In the genomic region with DNA sequence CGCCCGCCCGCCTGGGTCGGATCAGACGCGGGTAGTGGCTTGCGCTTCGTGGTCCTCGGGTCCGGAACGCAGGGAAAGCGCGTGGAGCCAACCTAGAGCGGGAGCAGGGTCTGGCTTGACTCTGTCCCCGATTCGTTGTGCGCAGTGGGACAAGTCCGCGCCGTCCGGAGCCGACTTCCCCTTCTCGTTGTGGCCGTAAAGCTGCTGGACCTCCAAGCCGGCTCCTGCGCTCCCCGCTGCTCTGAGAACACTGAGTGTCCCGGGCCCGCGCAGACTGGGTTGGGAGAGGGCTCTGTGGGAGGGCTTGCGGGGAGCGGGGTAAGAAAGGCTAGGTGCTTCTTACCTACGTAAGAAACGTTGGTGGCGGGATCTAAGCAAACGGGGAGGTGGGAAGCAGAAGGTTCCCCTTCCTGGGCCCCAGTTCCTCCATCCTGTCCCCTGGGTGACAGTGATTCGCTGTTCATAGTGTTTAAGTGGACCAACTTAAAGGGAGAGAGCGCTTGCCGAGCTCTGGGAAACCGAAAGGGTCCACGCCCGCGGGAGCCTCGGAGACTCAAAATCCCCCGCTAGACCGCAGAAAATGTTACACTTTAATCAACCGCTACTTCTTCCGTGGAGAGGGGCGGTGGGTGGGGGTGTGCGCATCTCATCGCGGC, we compare ENCODE assay signal across 1 cellular context.
TF ChIP-seq lines count a peak whose summit lies in the region.

No MANE protein-coding gene starts in this region.

TF ChIP-seq in GM23338, 12 proteins besides CTCF, POLR2A, EP300 and RAD21 (continued from another document):
- TF ChIP-seq, protein P1, sequence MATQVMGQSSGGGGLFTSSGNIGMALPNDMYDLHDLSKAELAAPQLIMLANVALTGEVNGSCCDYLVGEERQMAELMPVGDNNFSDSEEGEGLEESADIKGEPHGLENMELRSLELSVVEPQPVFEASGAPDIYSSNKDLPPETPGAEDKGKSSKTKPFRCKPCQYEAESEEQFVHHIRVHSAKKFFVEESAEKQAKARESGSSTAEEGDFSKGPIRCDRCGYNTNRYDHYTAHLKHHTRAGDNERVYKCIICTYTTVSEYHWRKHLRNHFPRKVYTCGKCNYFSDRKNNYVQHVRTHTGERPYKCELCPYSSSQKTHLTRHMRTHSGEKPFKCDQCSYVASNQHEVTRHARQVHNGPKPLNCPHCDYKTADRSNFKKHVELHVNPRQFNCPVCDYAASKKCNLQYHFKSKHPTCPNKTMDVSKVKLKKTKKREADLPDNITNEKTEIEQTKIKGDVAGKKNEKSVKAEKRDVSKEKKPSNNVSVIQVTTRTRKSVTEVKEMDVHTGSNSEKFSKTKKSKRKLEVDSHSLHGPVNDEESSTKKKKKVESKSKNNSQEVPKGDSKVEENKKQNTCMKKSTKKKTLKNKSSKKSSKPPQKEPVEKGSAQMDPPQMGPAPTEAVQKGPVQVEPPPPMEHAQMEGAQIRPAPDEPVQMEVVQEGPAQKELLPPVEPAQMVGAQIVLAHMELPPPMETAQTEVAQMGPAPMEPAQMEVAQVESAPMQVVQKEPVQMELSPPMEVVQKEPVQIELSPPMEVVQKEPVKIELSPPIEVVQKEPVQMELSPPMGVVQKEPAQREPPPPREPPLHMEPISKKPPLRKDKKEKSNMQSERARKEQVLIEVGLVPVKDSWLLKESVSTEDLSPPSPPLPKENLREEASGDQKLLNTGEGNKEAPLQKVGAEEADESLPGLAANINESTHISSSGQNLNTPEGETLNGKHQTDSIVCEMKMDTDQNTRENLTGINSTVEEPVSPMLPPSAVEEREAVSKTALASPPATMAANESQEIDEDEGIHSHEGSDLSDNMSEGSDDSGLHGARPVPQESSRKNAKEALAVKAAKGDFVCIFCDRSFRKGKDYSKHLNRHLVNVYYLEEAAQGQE (IDR thresholded peaks at IDR 0.05; ENCODE audit: unreplicated experiment), result no peak
- no peak for TF ChIP-seq CREB1 (CRISPR knock-in tag; IDR thresholded peaks at IDR 0.05; ENCODE audit: low read depth)
- TF ChIP-seq JUNB (IDR thresholded peaks at IDR 0.05; ENCODE audit: unreplicated experiment), result no peak
- TF ChIP-seq EZH2 (IDR thresholded peaks at IDR 0.05; ENCODE audit: low read depth, unreplicated experiment), result peak; percentile 87
- TF ChIP-seq STAT1 (IDR thresholded peaks at IDR 0.05; ENCODE audit: unreplicated experiment), result no peak
- no peak for TF ChIP-seq ZNF331 (CRISPR knock-in tag; IDR thresholded peaks at IDR 0.05; ENCODE audit: low read depth)
- TF ChIP-seq, protein P2, sequence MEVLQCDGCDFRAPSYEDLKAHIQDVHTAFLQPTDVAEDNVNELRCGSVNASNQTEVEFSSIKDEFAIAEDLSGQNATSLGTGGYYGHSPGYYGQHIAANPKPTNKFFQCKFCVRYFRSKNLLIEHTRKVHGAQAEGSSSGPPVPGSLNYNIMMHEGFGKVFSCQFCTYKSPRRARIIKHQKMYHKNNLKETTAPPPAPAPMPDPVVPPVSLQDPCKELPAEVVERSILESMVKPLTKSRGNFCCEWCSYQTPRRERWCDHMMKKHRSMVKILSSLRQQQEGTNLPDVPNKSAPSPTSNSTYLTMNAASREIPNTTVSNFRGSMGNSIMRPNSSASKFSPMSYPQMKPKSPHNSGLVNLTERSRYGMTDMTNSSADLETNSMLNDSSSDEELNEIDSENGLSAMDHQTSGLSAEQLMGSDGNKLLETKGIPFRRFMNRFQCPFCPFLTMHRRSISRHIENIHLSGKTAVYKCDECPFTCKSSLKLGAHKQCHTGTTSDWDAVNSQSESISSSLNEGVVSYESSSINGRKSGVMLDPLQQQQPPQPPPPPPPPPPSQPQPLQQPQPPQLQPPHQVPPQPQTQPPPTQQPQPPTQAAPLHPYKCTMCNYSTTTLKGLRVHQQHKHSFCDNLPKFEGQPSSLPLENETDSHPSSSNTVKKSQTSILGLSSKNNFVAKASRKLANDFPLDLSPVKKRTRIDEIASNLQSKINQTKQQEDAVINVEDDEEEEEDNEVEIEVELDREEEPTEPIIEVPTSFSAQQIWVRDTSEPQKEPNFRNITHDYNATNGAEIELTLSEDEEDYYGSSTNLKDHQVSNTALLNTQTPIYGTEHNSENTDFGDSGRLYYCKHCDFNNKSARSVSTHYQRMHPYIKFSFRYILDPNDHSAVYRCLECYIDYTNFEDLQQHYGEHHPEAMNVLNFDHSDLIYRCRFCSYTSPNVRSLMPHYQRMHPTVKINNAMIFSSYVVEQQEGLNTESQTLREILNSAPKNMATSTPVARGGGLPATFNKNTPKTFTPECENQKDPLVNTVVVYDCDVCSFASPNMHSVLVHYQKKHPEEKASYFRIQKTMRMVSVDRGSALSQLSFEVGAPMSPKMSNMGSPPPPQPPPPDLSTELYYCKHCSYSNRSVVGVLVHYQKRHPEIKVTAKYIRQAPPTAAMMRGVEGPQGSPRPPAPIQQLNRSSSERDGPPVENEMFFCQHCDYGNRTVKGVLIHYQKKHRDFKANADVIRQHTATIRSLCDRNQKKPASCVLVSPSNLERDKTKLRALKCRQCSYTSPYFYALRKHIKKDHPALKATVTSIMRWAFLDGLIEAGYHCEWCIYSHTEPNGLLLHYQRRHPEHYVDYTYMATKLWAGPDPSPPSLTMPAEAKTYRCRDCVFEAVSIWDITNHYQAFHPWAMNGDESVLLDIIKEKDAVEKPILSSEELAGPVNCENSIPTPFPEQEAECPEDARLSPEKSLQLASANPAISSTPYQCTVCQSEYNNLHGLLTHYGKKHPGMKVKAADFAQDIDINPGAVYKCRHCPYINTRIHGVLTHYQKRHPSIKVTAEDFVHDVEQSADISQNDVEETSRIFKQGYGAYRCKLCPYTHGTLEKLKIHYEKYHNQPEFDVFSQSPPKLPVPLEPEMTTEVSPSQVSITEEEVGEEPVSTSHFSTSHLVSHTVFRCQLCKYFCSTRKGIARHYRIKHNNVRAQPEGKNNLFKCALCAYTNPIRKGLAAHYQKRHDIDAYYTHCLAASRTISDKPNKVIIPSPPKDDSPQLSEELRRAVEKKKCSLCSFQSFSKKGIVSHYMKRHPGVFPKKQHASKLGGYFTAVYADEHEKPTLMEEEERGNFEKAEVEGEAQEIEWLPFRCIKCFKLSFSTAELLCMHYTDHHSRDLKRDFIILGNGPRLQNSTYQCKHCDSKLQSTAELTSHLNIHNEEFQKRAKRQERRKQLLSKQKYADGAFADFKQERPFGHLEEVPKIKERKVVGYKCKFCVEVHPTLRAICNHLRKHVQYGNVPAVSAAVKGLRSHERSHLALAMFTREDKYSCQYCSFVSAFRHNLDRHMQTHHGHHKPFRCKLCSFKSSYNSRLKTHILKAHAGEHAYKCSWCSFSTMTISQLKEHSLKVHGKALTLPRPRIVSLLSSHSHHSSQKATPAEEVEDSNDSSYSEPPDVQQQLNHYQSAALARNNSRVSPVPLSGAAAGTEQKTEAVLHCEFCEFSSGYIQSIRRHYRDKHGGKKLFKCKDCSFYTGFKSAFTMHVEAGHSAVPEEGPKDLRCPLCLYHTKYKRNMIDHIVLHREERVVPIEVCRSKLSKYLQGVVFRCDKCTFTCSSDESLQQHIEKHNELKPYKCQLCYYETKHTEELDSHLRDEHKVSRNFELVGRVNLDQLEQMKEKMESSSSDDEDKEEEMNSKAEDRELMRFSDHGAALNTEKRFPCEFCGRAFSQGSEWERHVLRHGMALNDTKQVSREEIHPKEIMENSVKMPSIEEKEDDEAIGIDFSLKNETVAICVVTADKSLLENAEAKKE (CRISPR knock-in tag; IDR thresholded peaks at IDR 0.05), result no peak
- no peak for TF ChIP-seq ZNF114 (CRISPR knock-in tag; IDR thresholded peaks at IDR 0.05)
